In genomic region chr19:19418548-19419260, GRCh38 we compare ENCODE assay signal across 11 cellular contexts. TPM values are rescaled to one million over a fixed set of nuclear protein-coding genes. Genes with fewer than 3 reads are reported as not detected.
DNase-seq lines count a peak whose midpoint lies in the region; ATAC-seq and TF ChIP-seq lines count a peak whose summit lies in the region.
"Had no signal": no experiment of that assay in that cellular context is flagged by ENCODE, and none has a peak within 500 bp of the region (broad histone marks: within the 10 kb centered on the region; RNA-seq: fewer than 3 reads in every experiment).

No MANE protein-coding gene starts in this region.

- no peaks in the 10 kb centered on the region for H3K9me3 Mint-ChIP-seq in osteocyte (ENCODE audit: unreplicated experiment)

- no peaks in the 10 kb centered on the region for H3K27me3 Mint-ChIP-seq in osteocyte (ENCODE audit: unreplicated experiment)

- H3K27ac Mint-ChIP-seq in osteocyte (ENCODE audit: unreplicated experiment) = peak overlapping the region; percentile 31

- H3K4me3 Mint-ChIP-seq in osteocyte (ENCODE audit: unreplicated experiment) = no peak overlapping the region

- no peak for TF ChIP-seq CTCF in osteocyte (IDR thresholded peaks at IDR 0.05)

- peak; percentile 7 for DNase-seq in GF-D8 (lab: John Stamatoyannopoulos, UW)
- peak; percentile 21 for DNase-seq in MV-4-11 (lab: John Stamatoyannopoulos, UW)
- DNase-seq in astrocyte of the hippocampus (ENCODE audit: low read depth, low spot score) = peak; percentile 32
- no peak for DNase-seq in osteocyte (ENCODE audit: extremely low spot score, unreplicated experiment)
- no peak for DNase-seq in LoVo (ENCODE audit: low spot score)
- DNase-seq in DMS114 treated with DMSO at 0.1 percent for 48 hours (lab: John Stamatoyannopoulos, UW; ENCODE audit: unreplicated experiment) = no peak
- DNase-seq: brain microvascular endothelial cell, GM23248, KG1, RPMI8226 had no signal

- ATAC-seq in HG03175 (IDR thresholded peaks at IDR 0.05; ENCODE audit: unreplicated experiment) = no peak

- no peaks in the 10 kb centered on the region for H3K36me3 Mint-ChIP-seq in osteocyte (ENCODE audit: unreplicated experiment)

- peaks cover 13% of the 10 kb centered on the region for H3K4me1 Mint-ChIP-seq in osteocyte (ENCODE audit: unreplicated experiment)

RNA-seq across cellular contexts. Expression of gene GATAD2A, which starts 13.2 kb away (rescaled TPM):
- total RNA-seq in osteocyte = 75.6 and 81.3 TPM in 2 replicates

Comparison
In these comparisons a context has a peak if more than half of its experiments do, and no peak if none do; other contexts are left out.
1. DNase-seq: peak in GF-D8 (single experiment), MV-4-11 (single experiment) and astrocyte of the hippocampus (single experiment); none in osteocyte (single experiment), LoVo (single experiment) and DMS114 treated with DMSO at 0.1 percent for 48 hours (single experiment).